1 cellular context compared by ENCODE assay signal in genomic region chr6:24600903-24601302, GRCh38.
TF ChIP-seq lines count a peak whose summit lies in the region.

No MANE protein-coding gene starts in this region.

TF ChIP-seq in HCT116, 20 proteins besides CTCF, POLR2A, EP300 and RAD21:
- no peak for TF ChIP-seq TCF7L2 (IDR thresholded peaks at IDR 0.05; ENCODE audit: borderline replicate concordance, extremely low read depth, insufficient read depth, insufficient read length)
